ENCODE assay signal across 8 cellular contexts in genomic region chr7:140653319-140654108, GRCh38. TPM values are rescaled to one million over a fixed set of nuclear protein-coding genes. Genes with fewer than 3 reads are reported as not detected.
A peak's percentile ranks its signal among the peaks of the same experiment; 100 is the strongest.
DNase-seq lines count a peak whose midpoint lies in the region; ATAC-seq and TF ChIP-seq lines count a peak whose summit lies in the region.

No MANE protein-coding gene starts in this region.

- peaks cover 26% of the 10 kb centered on the region for H3K4me1 ChIP-seq in PC-3 (ENCODE audit: insufficient read depth, low read length)
- H3K4me1 ChIP-seq in stomach: peaks cover 16 to 47% (median 25%) of the 10 kb centered on the region in 4 donors

- ATAC-seq in PC-3 (peak; percentile 68), GM21786 (IDR thresholded peaks at IDR 0.05; ENCODE audit: unreplicated experiment) (no peak), HG03045 (IDR thresholded peaks at IDR 0.05; ENCODE audit: unreplicated experiment) (no peak)

- 14 to 23% (median 20%) methylated on average over 14 to 15 of the region's 15 CpGs for WGBS in stomach, 5 donors

- H3K9me2 ChIP-seq in PC-3 (replicated peaks; ENCODE audit: low read length): no peaks in the 10 kb centered on the region

- no TSS peak for BruUV-seq in PC-3 (replicated peaks; lab: Mats Ljungman, UMichigan)

- TF ChIP-seq CTCF in PC-3 (conservative IDR thresholded peaks at IDR 0.05; ENCODE audit: low read depth, low read length) (peak; percentile 90), kidney epithelial cell (IDR thresholded peaks at IDR 0.05; ENCODE audit: insufficient read depth, low read length, poor library complexity, severe bottlenecking) (peak; percentile 79), stomach (IDR thresholded peaks at IDR 0.05) (peak in 5 of 7 experiments; percentile 77 to 94 (median 80))

- H3K36me3 ChIP-seq in PC-3 (ENCODE audit: low read depth, low read length) (no peaks in the 10 kb centered on the region), kidney epithelial cell (ENCODE audit: control insufficient read depth, insufficient read depth, low read length) (no peaks in the 10 kb centered on the region), stomach (no peaks in the 10 kb centered on the region)

- H3K4me2 ChIP-seq in PC-3 (ENCODE audit: low read length): no peak overlapping the region

- H3K79me2 ChIP-seq in PC-3 (ENCODE audit: low read length): no peaks in the 10 kb centered on the region

- H3F3A ChIP-seq in PC-3 (ENCODE audit: low read length, unreplicated experiment): no peaks in the 10 kb centered on the region

- DNase-seq in DMS153 treated with DMSO at 0.1 percent for 48 hours (lab: John Stamatoyannopoulos, UW; ENCODE audit: unreplicated experiment): peak; percentile 60
- peak; percentile 69 for DNase-seq in KBM-7
- peak; percentile 87 for DNase-seq in PC-3
- peak; percentile 91 for DNase-seq in cerebellar cortex (ENCODE audit: low spot score)
- DNase-seq in kidney epithelial cell (ENCODE audit: low read depth): no peak
- peak; percentile 62 for DNase-seq in stomach

- no peaks in the 10 kb centered on the region for H3K27me3 ChIP-seq in PC-3 (ENCODE audit: low read length)
- H3K27me3 ChIP-seq in kidney epithelial cell (ENCODE audit: control insufficient read depth, insufficient read depth, low read length): no peaks in the 10 kb centered on the region
- no peaks in the 10 kb centered on the region for H3K27me3 ChIP-seq in stomach

- POLR2A ChIA-PET in PC-3 (lab: Charles Lee; ENCODE audit: unreplicated experiment): no interaction called here

- no peak overlapping the region for H3K9ac ChIP-seq in PC-3 (ENCODE audit: low read length)

- in situ Hi-C loops in KBM-7 (cut with MboI; ENCODE audit: low pct_unique_long_range_greater_than_20kb, low sequenced_read_pairs): no loop called here

- H3K9me3 ChIP-seq in PC-3 (ENCODE audit: low read length) (no peaks in the 10 kb centered on the region), stomach (no peaks in the 10 kb centered on the region)

- peak overlapping the region; percentile 66 for H2AFZ ChIP-seq in PC-3 (ENCODE audit: low read length)

- CTCF ChIA-PET in PC-3 (lab: Charles Lee): interaction anchor here (0.5 to 1.2 kb wide), 7 partner anchors 134 to 361 kb away, joined by 3 to 22 read pairs (median 4); no protein-coding TSS in a partner anchor

- no peak for TF ChIP-seq POLR2A in stomach (IDR thresholded peaks at IDR 0.05)

- no peak overlapping the region for H3K27ac ChIP-seq in PC-3 (ENCODE audit: low read length)
- H3K27ac ChIP-seq in stomach: no peak overlapping the region

- TF ChIP-seq EP300 in stomach (IDR thresholded peaks at IDR 0.05): no peak

- H3K4me3 ChIP-seq in PC-3 (ENCODE audit: low read length): no peak overlapping the region
- no peak overlapping the region for H3K4me3 ChIP-seq in kidney epithelial cell (ENCODE audit: low read depth, low read length)
- no peak overlapping the region for H3K4me3 ChIP-seq in stomach

- intact Hi-C loops in PC-3 (cut with micrococcal nuclease) (loop anchor here (1.0 to 5.0 kb wide), 3 partner anchors 46 to 178 kb away; no protein-coding TSS in a partner anchor), stomach (cut with DNase I; ENCODE audit: low total_unique reads) (loop anchor here (5.0 kb wide), 1 partner anchor 136 kb away; no protein-coding TSS in a partner anchor)

- no peaks in the 10 kb centered on the region for H4K20me1 ChIP-seq in PC-3 (ENCODE audit: low read length)

RNA-seq across cellular contexts. Expression of gene DENND2A, which starts 12.9 kb away (rescaled TPM):
- total RNA-seq in PC-3 (2014; rRNA removed) (8.9 and 10.6 TPM in 2 replicates), kidney epithelial cell (11.2 and 14.8 TPM in 2 replicates), stomach (10 to 100 TPM in 1 of 5 donors, 1 to 10 TPM in 4; 4.1 to 17.8 (median 6.2) TPM)
- polyA plus RNA-seq in stomach: 10 to 100 TPM in 1 of 3 donors, 1 to 10 TPM in 2; 1.8 to 11.5 (median 8.3) TPM

RNA-seq across cellular contexts. Expression of gene ADCK2, which starts 19.2 kb away (rescaled TPM):
- total RNA-seq in PC-3 (2014; rRNA removed) (29.4 and 39.3 TPM in 2 replicates), kidney epithelial cell (40.3 and 40.9 TPM in 2 replicates), stomach (10 to 100 TPM in 4 of 5 donors, 1 to 10 TPM in 1; 2.7 to 62.3 (median 22.0) TPM)
- polyA plus RNA-seq in stomach: 10 to 100 TPM in 2 of 3 donors, 1 to 10 TPM in 1; 8.7 to 20.9 (median 10.5) TPM

RNA-seq across cellular contexts. Expression of gene NDUFB2, which starts 43.0 kb away (rescaled TPM):
- 296 and 325 TPM in 2 replicates for total RNA-seq in PC-3 (2014; rRNA removed)
- 213 and 221 TPM in 2 replicates for total RNA-seq in kidney epithelial cell
- 100 to 1,000 TPM in 1 of 5 donors, 10 to 100 TPM in 4; 25.2 to 104 (median 89.3) TPM for total RNA-seq in stomach
- polyA plus RNA-seq in stomach: 100 to 1,000 TPM; 311 to 608 (median 464) TPM
